8 cellular contexts compared by ENCODE assay signal in the genomic region with DNA sequence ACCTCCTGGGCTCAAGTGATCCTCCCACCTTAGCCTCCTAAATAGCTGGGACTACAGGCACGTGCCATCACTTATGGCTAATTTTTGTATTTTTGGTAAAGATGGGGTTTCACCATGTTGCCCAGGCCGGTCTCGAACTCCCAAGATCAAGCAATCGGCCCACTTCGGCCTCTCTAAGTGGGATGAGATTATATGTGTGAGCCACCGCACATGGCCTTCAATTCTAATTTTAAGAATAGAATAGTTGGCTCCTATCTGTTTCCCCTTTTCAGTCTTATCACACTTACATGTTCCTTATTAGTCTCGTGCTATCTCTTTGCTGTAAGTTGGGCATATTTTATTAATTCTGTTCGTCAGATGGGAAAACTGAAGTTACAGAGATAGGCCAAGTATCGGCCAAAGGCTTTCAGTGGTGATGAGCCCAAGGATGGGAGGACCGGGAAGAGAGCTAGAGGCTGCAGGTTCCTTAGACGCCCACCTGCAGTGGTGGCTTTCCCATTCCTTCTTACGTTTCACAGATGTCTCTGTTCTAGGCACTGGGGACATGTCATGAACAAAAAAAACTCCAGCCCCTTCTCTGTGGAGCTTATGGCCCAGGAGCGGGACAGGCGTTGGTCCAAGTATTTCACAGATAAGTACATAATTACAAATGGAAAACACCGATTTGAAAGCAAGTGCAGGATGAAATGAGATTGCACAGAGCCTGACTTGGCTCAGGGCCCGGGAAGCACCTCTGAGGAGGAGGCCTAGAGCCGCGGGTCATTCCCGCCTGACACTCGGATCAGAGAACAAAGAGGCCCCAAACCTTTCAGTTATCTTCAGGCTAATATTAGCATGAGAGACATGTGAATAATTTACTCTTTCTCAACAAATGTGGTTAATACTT.
A peak's percentile ranks its signal among the peaks of the same experiment; 100 is the strongest.
DNase-seq lines count a peak whose midpoint lies in the region; ATAC-seq and TF ChIP-seq lines count a peak whose summit lies in the region.

No MANE protein-coding gene starts in this region.

- CTCF ChIA-PET in GM10248 (lab: Yijun Ruan, JAX): interaction anchor here (1.1 to 1.7 kb wide), 5 partner anchors 9 to 63 kb away, joined by 3 to 7 read pairs (median 3); no protein-coding TSS in a partner anchor

- no peak overlapping the region for H3K4me3 ChIP-seq in right atrium auricular region
- H3K4me3 ChIP-seq in urinary bladder (ENCODE audit: low read depth, low read length): no peak overlapping the region

- POLR2A ChIA-PET in GM10248 (lab: Yijun Ruan, JAX): interaction anchor here (0.5 kb wide), 1 partner anchor 24 kb away, joined by 3 read pairs; no protein-coding TSS in a partner anchor

- no peaks in the 10 kb centered on the region for H3K9me3 ChIP-seq in right atrium auricular region

- H3K36me3 Mint-ChIP-seq in activated CD4-positive, alpha-beta T cell treated with anti-CD3 and anti-CD28 coated beads, Interleukin-2, amount 10 ng/mL, durations not matched to agents 24 days and 14 days (ENCODE audit: low read depth): no peaks in the 10 kb centered on the region

- ATAC-seq in HG03439 (IDR thresholded peaks at IDR 0.05; ENCODE audit: unreplicated experiment) (peak; percentile 41), GM21576 (IDR thresholded peaks at IDR 0.05; ENCODE audit: unreplicated experiment) (no peak)

- intact Hi-C loops in activated CD4-positive, alpha-beta T cell treated with anti-CD3 and anti-CD28 coated beads, Interleukin-2, amount 10 ng/mL, durations not matched to agents 24 days and 14 days (cut with micrococcal nuclease): no loop called here

- DNase-seq in GM10248 (ENCODE audit: extremely low spot score): peak; percentile 63
- DNase-seq in SHP77 (lab: John Stamatoyannopoulos, UW): peak; percentile 55 to 72
- DNase-seq in right atrium auricular region (ENCODE audit: low spot score): peak; percentile 69
- no peak for DNase-seq in HuH-7 (ENCODE audit: low spot score)
- no peak for DNase-seq in activated CD4-positive, alpha-beta T cell treated with anti-CD3 and anti-CD28 coated beads, Interleukin-2, amount 10 ng/mL, durations not matched to agents 24 days and 14 days

- 62% methylated on average over 20 of the region's 20 CpGs for WGBS in urinary bladder

- H3K4me1 ChIP-seq in right atrium auricular region (peaks cover 0 to 42% of the 10 kb centered on the region in 2 donors), urinary bladder (ENCODE audit: insufficient read depth) (no peaks in the 10 kb centered on the region)

- H3K27me3 ChIP-seq in right atrium auricular region: no peaks in the 10 kb centered on the region

- H3K4me1 Mint-ChIP-seq in activated CD4-positive, alpha-beta T cell treated with anti-CD3 and anti-CD28 coated beads, Interleukin-2, amount 10 ng/mL, durations not matched to agents 24 days and 14 days: peaks cover 17% of the 10 kb centered on the region

- H3K9me3 Mint-ChIP-seq in activated CD4-positive, alpha-beta T cell treated with anti-CD3 and anti-CD28 coated beads, Interleukin-2, amount 10 ng/mL, durations not matched to agents 24 days and 14 days: peaks cover 9% of the 10 kb centered on the region

- H3K27ac ChIP-seq in right atrium auricular region: peak overlapping the region; percentile 88 to 94
- H3K27ac ChIP-seq in urinary bladder (ENCODE audit: low read depth): peak overlapping the region; percentile 39

- H3K4me3 Mint-ChIP-seq in activated CD4-positive, alpha-beta T cell treated with anti-CD3 and anti-CD28 coated beads, Interleukin-2, amount 10 ng/mL, durations not matched to agents 24 days and 14 days: no peak overlapping the region

- no peaks in the 10 kb centered on the region for H3K36me3 ChIP-seq in right atrium auricular region
- H3K36me3 ChIP-seq in urinary bladder (ENCODE audit: insufficient read depth): no peaks in the 10 kb centered on the region

- H3K27me3 Mint-ChIP-seq in activated CD4-positive, alpha-beta T cell treated with anti-CD3 and anti-CD28 coated beads, Interleukin-2, amount 10 ng/mL, durations not matched to agents 24 days and 14 days: no peaks in the 10 kb centered on the region

- H3K27ac Mint-ChIP-seq in activated CD4-positive, alpha-beta T cell treated with anti-CD3 and anti-CD28 coated beads, Interleukin-2, amount 10 ng/mL, durations not matched to agents 24 days and 14 days: no peak overlapping the region

- TF ChIP-seq CTCF in GM10248 (IDR thresholded peaks at IDR 0.05; ENCODE audit: control extremely low read depth, extremely low read depth, low read depth, missing control alignments) (no peak), right atrium auricular region (IDR thresholded peaks at IDR 0.05) (no peak)

Comparison
In these comparisons a context has a peak if more than half of its experiments do, and no peak if none do; other contexts are left out.
1. DNase-seq: peak in GM10248 (single experiment), SHP77 (2 of 2) and right atrium auricular region (single experiment); none in HuH-7 (single experiment) and activated CD4-positive, alpha-beta T cell treated with anti-CD3 and anti-CD28 coated beads, Interleukin-2, amount 10 ng/mL, durations not matched to agents 24 days and 14 days (single experiment).